Comparison of ENCODE assay signal across 34 cellular contexts in genomic region chr11:91688672-91689071, GRCh38.
"Had no signal": no experiment of that assay in that cellular context is flagged by ENCODE, and none has a peak within 500 bp of the region (broad histone marks: within the 10 kb centered on the region; RNA-seq: fewer than 3 reads in every experiment).

No MANE protein-coding gene starts in this region.

- H3K4me3 ChIP-seq: MG63 had no signal

- DNase-seq: Karpas-422, Kasumi-1, MG63, MM.1S, MV-4-11, NCI-H1048, NCI-H1092, NCI-H1092 treated with DMSO at 0.1 percent for 48 hours, NCI-H1105, NCI-H1105 treated with DMSO at 0.1 percent for 48 hours, NCI-H1417, NCI-H1417 treated with DMSO at 0.1 percent for 48 hours, NCI-H1436, NCI-H1436 treated with DMSO at 0.1 percent for 48 hours, NCI-H146, NCI-H1694, NCI-H1694 treated with DMSO at 0.1 percent for 48 hours, NCI-H187, NCI-H187 treated with DMSO at 0.1 percent for 48 hours, NCI-H1930, NCI-H2029, NCI-H2029 treated with DMSO at 0.1 percent for 48 hours, NCI-H2081, NCI-H2081 treated with DMSO at 0.1 percent for 48 hours, NCI-H2107, NCI-H2171, NCI-H2171 treated with DMSO at 0.1 percent for 48 hours, NCI-H2227 treated with DMSO at 0.1 percent for 48 hours, NCI-H226, NCI-H345, NCI-H446, NCI-H446 treated with DMSO at 0.1 percent for 48 hours, NCI-H510A had no signal

- H3K27ac ChIP-seq: KMS-11 had no signal

- H3K4me2 ChIP-seq: KMS-11 had no signal

- H3K27me3 ChIP-seq: MG63 had no signal

- H3K36me3 ChIP-seq: MG63 had no signal

- H3K9ac ChIP-seq: KMS-11 had no signal

- H3K9me3 ChIP-seq: MG63 had no signal
